36 cellular contexts compared by ENCODE assay signal in genomic region chr4:119783200-119783978, GRCh38.
"Had no signal": no experiment of that assay in that cellular context is flagged by ENCODE, and none has a peak within 500 bp of the region (broad histone marks: within the 10 kb centered on the region; RNA-seq: fewer than 3 reads in every experiment).

No MANE protein-coding gene starts in this region.

- H3K4me1 ChIP-seq: ascending aorta had no signal

- H3K27ac Mint-ChIP-seq: activated B cell treated with CpG ODN at 0.5 μM for 24 hours; activated CD4-positive, alpha-beta memory T cell treated with anti-CD3 and anti-CD28 coated beads for 36 hours; activated naive CD8-positive, alpha-beta T cell treated with anti-CD3 and anti-CD28 coated beads for 36 hours; activated T-helper 1 cell treated with anti-CD3 and anti-CD28 coated beads, Interleukin-12 subunit alpha, Interleukin-12 subunit beta, Interleukin-2, Interleukin-4 antibody, amounts not matched to agents 30 ng/mL and 10 ng/mL and 1 ng/mL, durations not matched to agents 14 hours and 24 hours and 36 hours; T-cell; T-helper 17 cell had no signal

- H3K4me1 Mint-ChIP-seq: activated B cell treated with CpG ODN at 0.5 μM for 24 hours; activated naive CD8-positive, alpha-beta T cell treated with anti-CD3 and anti-CD28 coated beads for 36 hours; central memory CD8-positive, alpha-beta T cell; T-cell; T-helper 17 cell had no signal

- H3K4me3 Mint-ChIP-seq: activated B cell treated with CpG ODN at 0.5 μM for 24 hours; activated CD4-positive, alpha-beta memory T cell treated with anti-CD3 and anti-CD28 coated beads for 36 hours; activated naive CD8-positive, alpha-beta T cell treated with anti-CD3 and anti-CD28 coated beads for 36 hours; activated T-cell treated with anti-CD3 and anti-CD28 coated beads, Interleukin-2, amount 50 U/mL, for 4 hours; activated T-helper 1 cell treated with anti-CD3 and anti-CD28 coated beads, Interleukin-12 subunit alpha, Interleukin-12 subunit beta, Interleukin-2, Interleukin-4 antibody, amounts not matched to agents 30 ng/mL and 10 ng/mL and 1 ng/mL, durations not matched to agents 14 hours and 24 hours and 36 hours; T-cell; T-helper 17 cell had no signal

- H3K9me3 ChIP-seq: ascending aorta, MG63 had no signal

- H3K9me3 Mint-ChIP-seq: activated naive CD8-positive, alpha-beta T cell treated with anti-CD3 and anti-CD28 coated beads for 36 hours; activated T-cell treated with anti-CD3 and anti-CD28 coated beads, Interleukin-2, amount 50 U/mL, for 4 hours; activated T-helper 1 cell treated with anti-CD3 and anti-CD28 coated beads, Interleukin-12 subunit alpha, Interleukin-12 subunit beta, Interleukin-2, Interleukin-4 antibody, amounts not matched to agents 30 ng/mL and 10 ng/mL and 1 ng/mL, durations not matched to agents 14 hours and 24 hours and 36 hours; central memory CD8-positive, alpha-beta T cell; T-cell had no signal

- DNase-seq: activated B cell treated with CpG ODN at 0.5 μM for 24 hours; activated CD4-positive, alpha-beta memory T cell treated with anti-CD3 and anti-CD28 coated beads for 36 hours; activated CD4-positive, alpha-beta T cell treated with anti-CD3 and anti-CD28 coated beads for 4 hours; activated CD4-positive, alpha-beta T cell treated with anti-CD3 and anti-CD28 coated beads, Interleukin-2, amount 50 U/mL, for 1 hour; activated CD4-positive, CD25-positive, alpha-beta regulatory T cell treated with anti-CD3 and anti-CD28 coated beads, Interleukin-2, amount 50 U/mL, for 72 hours; activated CD8-positive, alpha-beta memory T cell treated with anti-CD3 and anti-CD28 coated beads, Interleukin-2, amount 50 U/mL, for 4 hours; activated naive CD4-positive, alpha-beta T cell treated with anti-CD3 and anti-CD28 coated beads, Interleukin-2, amount 50 U/mL, for 16 hours; activated naive CD8-positive, alpha-beta T cell treated with anti-CD3 and anti-CD28 coated beads for 36 hours; activated T-cell treated with anti-CD3 and anti-CD28 coated beads for 4 hours; activated T-cell treated with anti-CD3 and anti-CD28 coated beads, Interleukin-2, amount 50 U/mL, for 4 hours; amygdala; Kasumi-1; KG1; MG63; MV-4-11; NCI-H1092; NCI-H1436 treated with DMSO at 0.1 percent for 48 hours; NCI-H1694 treated with DMSO at 0.1 percent for 48 hours; NCI-H2029; NCI-H2171 treated with DMSO at 0.1 percent for 48 hours; NCI-H2227 treated with DMSO at 0.1 percent for 48 hours; NCI-H446; NCI-H524; NCI-H69; NCI-H82; SIG-M5; T-cell; T-helper 17 cell; T-helper 9 cell had no signal

- H3K36me3 ChIP-seq: ascending aorta, cardiac muscle cell, MG63 had no signal

- H3K27me3 Mint-ChIP-seq: activated B cell treated with CpG ODN at 0.5 μM for 24 hours; activated CD4-positive, alpha-beta memory T cell treated with anti-CD3 and anti-CD28 coated beads for 36 hours; central memory CD8-positive, alpha-beta T cell; T-helper 17 cell had no signal

- H3K36me3 Mint-ChIP-seq: activated CD4-positive, alpha-beta memory T cell treated with anti-CD3 and anti-CD28 coated beads for 36 hours; activated naive CD8-positive, alpha-beta T cell treated with anti-CD3 and anti-CD28 coated beads for 36 hours; T-cell had no signal

- H3K27me3 ChIP-seq: ascending aorta, cardiac muscle cell, MG63 had no signal

- H3K4me3 ChIP-seq: ascending aorta, cardiac muscle cell, MG63 had no signal

- H3K27ac ChIP-seq: ascending aorta, cardiac muscle cell, VCaP had no signal

- ATAC-seq: activated T-cell treated with anti-CD3 and anti-CD28 coated beads, Interleukin-2, amount 50 U/mL, for 4 hours; Panc1; SK-N-SH treated with all-trans-retinoic acid at 6 μM for 48 hours; T-cell; T-helper 17 cell had no signal
